In genomic region chr6:16282370-16282769, GRCh38 we compare ENCODE assay signal across 26 cellular contexts. TPM values are rescaled to one million over a fixed set of nuclear protein-coding genes. Genes with fewer than 3 reads are reported as not detected.
DNase-seq lines count a peak whose midpoint lies in the region; ATAC-seq, FAIRE-seq and TF ChIP-seq lines count a peak whose summit lies in the region.
"Had no signal": no experiment of that assay in that cellular context is flagged by ENCODE, and none has a peak within 500 bp of the region (broad histone marks: within the 10 kb centered on the region; RNA-seq: fewer than 3 reads in every experiment).

No MANE protein-coding gene starts in this region.

- no peak overlapping the region for H3K4me3 ChIP-seq in K562
- no peak overlapping the region for H3K4me3 ChIP-seq in psoas muscle
- H3K4me3 ChIP-seq: BLaER1, GM12878 had no signal

- H3K9ac ChIP-seq in K562 (ENCODE audit: insufficient read depth in 1 of 2, low read depth in 2 of 2, low read length in 2 of 2), result no peak overlapping the region
- H3K9ac ChIP-seq: BLaER1 had no signal

- peaks cover 6% of the 10 kb centered on the region; the same call in 2 of the 3 replicates for H3K79me2 ChIP-seq in K562 (ENCODE audit: control insufficient read depth, insufficient read depth, low read length)

- H3K9me3 ChIP-seq in K562 (replicated peaks; ENCODE audit: control insufficient read depth, insufficient read depth, low read depth, low read length) (no peaks in the 10 kb centered on the region; the same call in 1 of the 2 replicates), psoas muscle (no peaks in the 10 kb centered on the region)
- H3K9me3 ChIP-seq: BE2C, BLaER1 had no signal

- no peak overlapping the region for H2AFZ ChIP-seq in K562 (ENCODE audit: low read depth, low read length)

- H3K27me3 ChIP-seq in K562 (ENCODE audit: control insufficient read depth in 2 of 2, insufficient read depth in 2 of 2, low read length in 2 of 2) (no peaks in the 10 kb centered on the region), psoas muscle (ENCODE audit: insufficient read depth in 3 of 3, low read length in 2 of 3) (no peaks in the 10 kb centered on the region)
- H3K27me3 ChIP-seq: BE2C, BLaER1 had no signal

- TF ChIP-seq CTCF in K562 (IDR thresholded peaks at IDR 0.05 in 2 of 3, conservative IDR thresholded peaks at IDR 0.05 in 1 of 3; ENCODE audit: insufficient read depth in 2 of 3, low read depth in 1 of 3, low read length in 3 of 3) (no peak), psoas muscle (IDR thresholded peaks at IDR 0.05) (no peak)

- peaks cover 7% of the 10 kb centered on the region for H3K9me1 ChIP-seq in K562 (ENCODE audit: control insufficient read depth, insufficient read depth, low read length)

- 0 out of 2 replicates have a peak, but pooled peaks cover 6% of the 10 kb centered on the region for H4K20me1 ChIP-seq in K562 (replicated peaks; ENCODE audit: control insufficient read depth, insufficient read depth, low read length)
- H4K20me1 ChIP-seq: BLaER1 had no signal

- TF ChIP-seq RAD21 in K562 (CRISPR knock-in tag; conservative IDR thresholded peaks at IDR 0.05 in 1 of 2, IDR thresholded peaks at IDR 0.05 in 1 of 2), result no peak

- TF ChIP-seq POLR2A in K562 (conservative IDR thresholded peaks at IDR 0.05), result no peak

- H3K27ac ChIP-seq in K562 (ENCODE audit: extremely low read depth, low read depth, low read length), result no peak overlapping the region
- H3K27ac ChIP-seq in psoas muscle, result peak overlapping the region; percentile 69
- H3K27ac ChIP-seq: BLaER1 had no signal

- peaks cover 8 to 11% of the 10 kb centered on the region in 2 experiments for H3K4me1 ChIP-seq in K562 (replicated peaks in 1 of 2; ENCODE audit: control insufficient read depth in 2 of 2, insufficient read depth in 2 of 2, low read length in 2 of 2)
- H3K4me1 ChIP-seq in psoas muscle, result peaks cover 49% of the 10 kb centered on the region
- H3K4me1 ChIP-seq: BE2C had no signal

- intact Hi-C loops in K562 (cut with micrococcal nuclease) (no loop called here), psoas muscle (cut with DNase I) (loop anchor here in 1 of 2 donors (5.0 kb wide), 1 partner anchor 35 kb away; no protein-coding TSS in a partner anchor)

- no peak overlapping the region for H3K4me2 ChIP-seq in K562 (ENCODE audit: insufficient read depth, low read length)
- H3K4me2 ChIP-seq: BLaER1 had no signal

- in situ Hi-C loops in K562 (cut with MboI), result no loop called here

- ATAC-seq in K562 (no peak), psoas muscle (no peak), GM19351 (IDR thresholded peaks at IDR 0.05; ENCODE audit: unreplicated experiment) (no peak), HG02870 (IDR thresholded peaks at IDR 0.05; ENCODE audit: unreplicated experiment) (no peak)
- ATAC-seq: GM12878 had no signal

- no peak for TF ChIP-seq EP300 in K562 (IDR thresholded peaks at IDR 0.05; ENCODE audit: low read length)

- H3K36me3 ChIP-seq in K562 (ENCODE audit: control insufficient read depth, insufficient read depth, low read length), result peaks cover 77% of the 10 kb centered on the region
- peaks cover 3 to 47% of the 10 kb centered on the region in 2 donors for H3K36me3 ChIP-seq in psoas muscle (ENCODE audit: insufficient read depth in 1 of 2, low read depth in 1 of 2)
- H3K36me3 ChIP-seq: BE2C, BLaER1 had no signal

- BruUV-seq in K562 (replicated peaks; lab: Mats Ljungman, UMichigan), result no TSS peak

- FAIRE-seq in K562 (lab: Jason Lieb, UNC), result no peak
- FAIRE-seq: A204.1, GM12878, GM12892, GM18507 had no signal

- CTCF ChIA-PET in K562 (lab: Yijun Ruan, JAX; ENCODE audit: low intra/inter-chr PET ratio), result no interaction called here

- WGBS in K562 (ENCODE audit: insufficient coverage, low coverage, missing lambda C conversion rate), result 90% methylated on average over 4 of the region's 4 CpGs
- 90 to 98% (median 93%) methylated on average over 4 of the region's 4 CpGs for WGBS in psoas muscle, 3 donors

- DNase-seq in K562 (ENCODE audit: extremely low read depth in 1 of 4, low spot score in 3 of 4) (no peak), psoas muscle (no peak), NCI-H2171 treated with DMSO at 0.1 percent for 48 hours (lab: John Stamatoyannopoulos, UW) (no peak)
- DNase-seq: 8988T; ACHN; BE2C; C1 segment of cervical spinal cord; CD4-positive, alpha-beta memory T cell; CD4-positive, CD25-positive, alpha-beta regulatory T cell; CD8-positive, alpha-beta memory T cell; COR-L47; DMS 273 treated with DMSO at 0.1 percent for 48 hours; DMS153; DMS53; DMS79; DND-41; EL; GDM1 had no signal

- POLR2A ChIA-PET in K562 (lab: Yijun Ruan, JAX), result interaction anchor here (3.9 kb wide), 1 partner anchor 16 kb away, joined by 18 read pairs; no protein-coding TSS in a partner anchor

TF ChIP-seq in K562, 482 proteins besides CTCF, POLR2A, EP300 and RAD21:
- peak; percentile 91 for TF ChIP-seq BCOR (IDR thresholded peaks at IDR 0.05)
- peak; percentile 57; the same call in 1 of the 2 replicates for TF ChIP-seq SMARCA5 (IDR thresholded peaks at IDR 0.05)
- TF ChIP-seq ADNP (tag; IDR thresholded peaks at IDR 0.05), result peak; percentile 55
- TF ChIP-seq LARP7 (IDR thresholded peaks at IDR 0.05), result no peak
- TF ChIP-seq ZFX (CRISPR knock-in tag; IDR thresholded peaks at IDR 0.05), result no peak
- TF ChIP-seq HDAC2 (IDR thresholded peaks at IDR 0.05), result 0 out of 2 replicates have a peak, but pooled peaks have one; percentile 28
- TF ChIP-seq KDM1A (IDR thresholded peaks at IDR 0.05), result peak in 1 of 2 experiments; percentile 33; a peak in 1 of 4 replicates
- peak; percentile 99 for TF ChIP-seq RBM25 (IDR thresholded peaks at IDR 0.05; ENCODE audit: low read depth, low read length, severe bottlenecking)
- TF ChIP-seq ZFP36 (IDR thresholded peaks at IDR 0.05; ENCODE audit: low read depth, low read length, partially characterized antibody), result peak; percentile 72

RNA-seq across cellular contexts. Expression of gene GMPR, which starts 44.0 kb away (rescaled TPM):
- total RNA-seq in K562 (2011; cell fraction: chromatin; rRNA removed; ENCODE audit: low replicate concordance), result 58.9 and 89.1 TPM in 2 replicates
- 52.6 and 53.0 TPM in 2 replicates for total RNA-seq in K562 (2011; cell fraction: nucleolus; rRNA removed)
- total RNA-seq in K562 (2011; cell fraction: nucleoplasm; rRNA removed), result 58.1 and 58.7 TPM in 2 replicates
- total RNA-seq in K562 (2014; rRNA removed) (42.5 and 46.2 TPM in 2 replicates), K562 (2014; rRNA removed; fragmentation: Illumina TruSeq; extraction: Trizol) (34.1 and 34.6 TPM in 2 replicates), K562 (2015; rRNA removed; fragmentation: Illumina TruSeq; extraction: Trizol) (52.9 and 53.5 TPM in 2 replicates), K562 (2021) (64.1 and 73.7 TPM in 2 replicates), psoas muscle (100 to 1,000 TPM; 139 to 265 (median 189) TPM)
- polyA plus RNA-seq in K562 (2011; rRNA removed) (66.7 and 72.1 TPM in 2 replicates), K562 (2014; fragmentation: Illumina TruSeq; extraction: Trizol) (83.7 and 85.6 TPM in 2 replicates), K562 (2014; fragmentation: Nextera tagmentation; extraction: Ambion mirVana) (10 to 100 TPM; 42.0 to 47.8 TPM), K562 (2014; rRNA removed) (45.6 and 49.8 TPM in 2 replicates), psoas muscle (100 to 1,000 TPM in 2 of 3 donors, 10 to 100 TPM in 1; 26.6 to 286 (median 235) TPM)
- 97.7 and 111 TPM in 2 replicates for polyA plus RNA-seq in K562 (2011; cell fraction: cytosol; rRNA removed)
- polyA plus RNA-seq in K562 (2011; cell fraction: nucleus; rRNA removed), result 50.2 and 57.5 TPM in 2 replicates
- 80.2 and 117 TPM in 2 replicates for polyA plus RNA-seq in K562 (2012)
- 82.0 and 85.1 TPM in 2 replicates for polyA minus RNA-seq in K562 (2011; rRNA and poly(A)+ RNA removed)
- 38.0 and 45.0 TPM in 2 replicates for polyA minus RNA-seq in K562 (2011; cell fraction: cytosol; rRNA and poly(A)+ RNA removed)
- 26.5 and 45.9 TPM in 2 replicates for polyA minus RNA-seq in K562 (2011; cell fraction: nucleus; rRNA and poly(A)+ RNA removed)
- total RNA-seq: CD4-positive, alpha-beta memory T cell; G401 had no signal
